ENCODE assay signal across 8 cellular contexts in genomic region chr3:52291508-52292181, GRCh38. TPM values are rescaled to one million over a fixed set of nuclear protein-coding genes. Genes with fewer than 3 reads are reported as not detected.
DNase-seq lines count a peak whose midpoint lies in the region; ATAC-seq and TF ChIP-seq lines count a peak whose summit lies in the region.

No MANE protein-coding gene starts in this region.

- no peaks in the 10 kb centered on the region for H3K27me3 ChIP-seq in CD4-positive, alpha-beta memory T cell (ENCODE audit: insufficient read depth, low read length)
- H3K27me3 ChIP-seq in upper lobe of right lung: no peaks in the 10 kb centered on the region
- H3K27me3 ChIP-seq in testis: no peaks in the 10 kb centered on the region

- DNase-seq in CD4-positive, alpha-beta memory T cell: no peak
- peak; percentile 34 for DNase-seq in activated T-cell treated with anti-CD3 and anti-CD28 coated beads for 4 hours
- DNase-seq in iPS-NIHi7 (ENCODE audit: extremely low spot score): peak; percentile 66
- peak; percentile 55 for DNase-seq in upper lobe of right lung
- no peak for DNase-seq in mucosa of gallbladder (ENCODE audit: low spot score)
- DNase-seq in testis: no peak

- TF ChIP-seq POLR2A in testis (IDR thresholded peaks at IDR 0.05): no peak

- H3K36me3 ChIP-seq in CD4-positive, alpha-beta memory T cell (ENCODE audit: insufficient read depth, low read length): peaks cover 19% of the 10 kb centered on the region
- H3K36me3 ChIP-seq in upper lobe of right lung (peaks cover 30% of the 10 kb centered on the region), testis (ENCODE audit: low read depth, missing control alignments) (no peaks in the 10 kb centered on the region)

- H3K4me3 Mint-ChIP-seq in CD4-positive, alpha-beta memory T cell: peak overlapping the region in 4 of 8 donors; percentile 29 to 78 (median 40)
- peak overlapping the region in 2 of 4 donors; percentile 68 to 72 for H3K4me3 Mint-ChIP-seq in IgD-negative memory B cell

- H3K4me3 ChIP-seq in CD4-positive, alpha-beta memory T cell (ENCODE audit: low read length in 2 of 2): no peak overlapping the region
- H3K4me3 ChIP-seq in upper lobe of right lung: no peak overlapping the region
- no peak overlapping the region for H3K4me3 ChIP-seq in testis

- H3K9me3 ChIP-seq in CD4-positive, alpha-beta memory T cell (ENCODE audit: control insufficient read depth in 1 of 2, low read length in 2 of 2): no peaks in the 10 kb centered on the region
- no peaks in the 10 kb centered on the region for H3K9me3 ChIP-seq in upper lobe of right lung
- H3K9me3 ChIP-seq in testis: no peaks in the 10 kb centered on the region

- POLR2A ChIA-PET in CD4-positive, alpha-beta memory T cell (lab: Charles Lee; ENCODE audit: partially characterized antibody): interaction anchor here (1.0 to 37.2 kb wide), 2 partner anchors 45 to 48 kb away, joined by 3 to 1950 read pairs; partner anchors contain the start of genes PPM1M and TWF2

- no peak overlapping the region for H3K27ac ChIP-seq in CD4-positive, alpha-beta memory T cell (ENCODE audit: low read depth, low read length)
- no peak overlapping the region for H3K27ac ChIP-seq in upper lobe of right lung
- H3K27ac ChIP-seq in testis: no peak overlapping the region

- CTCF ChIA-PET in CD4-positive, alpha-beta memory T cell (lab: Charles Lee; ENCODE audit: partially characterized antibody): interaction anchor here (0.6 to 32.2 kb wide), 7 partner anchors 29 to 157 kb away, joined by 3 to 684 read pairs (median 5); partner anchors contain the start of genes PPM1M and TWF2

- H3K27ac Mint-ChIP-seq in CD4-positive, alpha-beta memory T cell: peak overlapping the region in 4 of 7 donors; percentile 35 to 83 (median 64)
- peak overlapping the region in 2 of 3 donors; percentile 63 to 83 for H3K27ac Mint-ChIP-seq in IgD-negative memory B cell

- no peaks in the 10 kb centered on the region for H3K27me3 Mint-ChIP-seq in CD4-positive, alpha-beta memory T cell
- no peaks in the 10 kb centered on the region for H3K27me3 Mint-ChIP-seq in IgD-negative memory B cell

- H3K4me1 Mint-ChIP-seq in CD4-positive, alpha-beta memory T cell: peaks cover 18 to 40% (median 27%) of the 10 kb centered on the region in 4 donors
- H3K4me1 Mint-ChIP-seq in IgD-negative memory B cell: peaks cover 13 to 19% (median 17%) of the 10 kb centered on the region in 3 donors

- intact Hi-C loops in CD4-positive, alpha-beta memory T cell (cut with micrococcal nuclease): loop anchor here (1.0 kb wide), 1 partner anchor 48 kb away; no protein-coding TSS in a partner anchor
- intact Hi-C loops in upper lobe of right lung (cut with DNase I): no loop called here
- intact Hi-C loops in testis (cut with DNase I; ENCODE audit: low total_unique reads): loop anchor here (5.0 kb wide), 1 partner anchor 51 kb away; no protein-coding TSS in a partner anchor

- peaks cover 22 to 58% of the 10 kb centered on the region in 2 donors for H3K36me3 Mint-ChIP-seq in CD4-positive, alpha-beta memory T cell
- H3K36me3 Mint-ChIP-seq in IgD-negative memory B cell: peaks cover 4% of the 10 kb centered on the region

- no peaks in the 10 kb centered on the region for H3K9me3 Mint-ChIP-seq in CD4-positive, alpha-beta memory T cell
- H3K9me3 Mint-ChIP-seq in IgD-negative memory B cell: no peaks in the 10 kb centered on the region

- H3K4me1 ChIP-seq in CD4-positive, alpha-beta memory T cell (ENCODE audit: insufficient read depth, low read length): peaks cover 31% of the 10 kb centered on the region
- H3K4me1 ChIP-seq in upper lobe of right lung (peaks cover 12% of the 10 kb centered on the region), testis (peaks cover 16% of the 10 kb centered on the region)

- ATAC-seq in upper lobe of right lung (no peak), HG02938 (IDR thresholded peaks at IDR 0.05; ENCODE audit: unreplicated experiment) (no peak)

- 77 to 88% methylated on average over 7 of the region's 7 CpGs for WGBS in testis, 2 donors

- TF ChIP-seq CTCF in upper lobe of right lung (IDR thresholded peaks at IDR 0.05): peak; percentile 40
- peak in 1 of 3 experiments; percentile 7 for TF ChIP-seq CTCF in testis (IDR thresholded peaks at IDR 0.05)

RNA-seq across cellular contexts. Expression of gene GLYCTK, which starts 4.0 kb away (rescaled TPM):
- 10 to 100 TPM; 29.4 to 35.1 TPM for total RNA-seq in CD4-positive, alpha-beta memory T cell
- 1 to 10 TPM; 4.9 to 9.7 TPM for polyA plus RNA-seq in CD4-positive, alpha-beta memory T cell
- polyA plus RNA-seq in IgD-negative memory B cell: 7.4 TPM
- 11.5 TPM for total RNA-seq in upper lobe of right lung
- total RNA-seq in mucosa of gallbladder: 53.6 TPM
- 10 to 100 TPM in 1 of 2 donors, 1 to 10 TPM in 1; 9.7 to 15.6 TPM for total RNA-seq in testis
- polyA plus RNA-seq in testis (ENCODE audit: insufficient read depth, low read depth, low replicate concordance): 6.3 TPM

RNA-seq across cellular contexts. Expression of gene WDR82, which starts 13.2 kb away (rescaled TPM):
- total RNA-seq in CD4-positive, alpha-beta memory T cell: 100 to 1,000 TPM; 149 to 150 TPM
- 100 to 1,000 TPM in 1 of 2 donors, 10 to 100 TPM in 1; 62.3 to 143 TPM for polyA plus RNA-seq in CD4-positive, alpha-beta memory T cell
- 55.0 TPM for polyA plus RNA-seq in IgD-negative memory B cell
- total RNA-seq in upper lobe of right lung: 61.9 TPM
- 71.0 TPM for total RNA-seq in mucosa of gallbladder
- total RNA-seq in testis: 10 to 100 TPM; 76.1 to 85.7 TPM
- 80.9 TPM for polyA plus RNA-seq in testis (ENCODE audit: insufficient read depth, low read depth, low replicate concordance)

RNA-seq across cellular contexts. Expression of gene DNAH1, which starts 24.5 kb away (rescaled TPM):
- total RNA-seq in CD4-positive, alpha-beta memory T cell: 10 to 100 TPM; 45.1 to 49.8 TPM
- polyA plus RNA-seq in CD4-positive, alpha-beta memory T cell: 1 to 10 TPM in 1 of 2 donors, under 1 TPM in 1; 0.02 to 1.2 TPM
- polyA plus RNA-seq in IgD-negative memory B cell (1.1 TPM), testis (ENCODE audit: insufficient read depth, low read depth, low replicate concordance) (50.4 TPM)
- total RNA-seq in upper lobe of right lung (11.2 TPM), mucosa of gallbladder (13.8 TPM), testis (10 to 100 TPM; 40.0 to 49.1 TPM)

RNA-seq across cellular contexts. Expression of gene PPM1M, which starts 46.1 kb away (rescaled TPM):
- 10 to 100 TPM; 70.2 to 81.1 TPM for total RNA-seq in CD4-positive, alpha-beta memory T cell
- polyA plus RNA-seq in CD4-positive, alpha-beta memory T cell: 10 to 100 TPM; 52.0 to 85.3 TPM
- polyA plus RNA-seq in IgD-negative memory B cell (51.3 TPM), testis (ENCODE audit: insufficient read depth, low read depth, low replicate concordance) (22.2 TPM)
- total RNA-seq in upper lobe of right lung (44.0 TPM), mucosa of gallbladder (33.0 TPM), testis (10 to 100 TPM; 12.9 to 15.2 TPM)

RNA-seq across cellular contexts. Expression of gene TWF2, which starts 52.7 kb away (rescaled TPM):
- 10 to 100 TPM; 69.3 to 76.1 TPM for total RNA-seq in CD4-positive, alpha-beta memory T cell
- polyA plus RNA-seq in CD4-positive, alpha-beta memory T cell: 100 to 1,000 TPM; 122 to 124 TPM
- polyA plus RNA-seq in IgD-negative memory B cell (108 TPM), testis (ENCODE audit: insufficient read depth, low read depth, low replicate concordance) (30.0 TPM)
- total RNA-seq in upper lobe of right lung (50.4 TPM), mucosa of gallbladder (72.8 TPM), testis (10 to 100 TPM; 36.5 to 58.1 TPM)

Comparison
In these comparisons a context has a peak if more than half of its experiments do, and no peak if none do; other contexts are left out.
1. DNase-seq: peak in activated T-cell treated with anti-CD3 and anti-CD28 coated beads for 4 hours (single experiment), iPS-NIHi7 (single experiment) and upper lobe of right lung (single experiment); none in CD4-positive, alpha-beta memory T cell (0 of 5), mucosa of gallbladder (single experiment) and testis (single experiment).